In genomic region chr18:376307-376706, GRCh38 we compare ENCODE assay signal across 13 cellular contexts.
DNase-seq lines count a peak whose midpoint lies in the region; ATAC-seq and TF ChIP-seq lines count a peak whose summit lies in the region.
"Had no signal": no experiment of that assay in that cellular context is flagged by ENCODE, and none has a peak within 500 bp of the region (broad histone marks: within the 10 kb centered on the region; RNA-seq: fewer than 3 reads in every experiment).

No MANE protein-coding gene starts in this region.

- peak; percentile 17 for ATAC-seq in mucosa of descending colon
- ATAC-seq: T-cell had no signal

- intact Hi-C loops in mucosa of descending colon (cut with DNase I, micrococcal nuclease) (no loop called here), transverse colon (cut with DNase I; ENCODE audit: low total_unique reads) (no loop called here)

- DNase-seq in astrocyte of the cerebellum (ENCODE audit: low read depth) (peak; percentile 88), fibroblast of peridontal ligament (ENCODE audit: extremely low read depth) (peak; percentile 59), mucosa of descending colon (no peak), transverse colon (no peak), glomerular visceral epithelial cell (ENCODE audit: extremely low spot score) (no peak), GM19238 (ENCODE audit: insufficient read length, low spot score) (no peak)
- DNase-seq in activated CD8-positive, alpha-beta memory T cell treated with anti-CD3 and anti-CD28 coated beads, Interleukin-2, amount 50 U/mL, for 4 hours = no peak
- DNase-seq: activated B cell treated with CpG ODN at 0.5 μM for 24 hours, DMS 273 treated with DMSO at 0.1 percent for 48 hours, NCI-H1092, substantia nigra, T-cell had no signal

- no peaks in the 10 kb centered on the region for H3K27me3 ChIP-seq in transverse colon

- H3K36me3 ChIP-seq in mucosa of descending colon (ENCODE audit: low read depth) (no peaks in the 10 kb centered on the region), transverse colon (no peaks in the 10 kb centered on the region)

- H3K9me3 ChIP-seq in mucosa of descending colon (no peaks in the 10 kb centered on the region), transverse colon (no peaks in the 10 kb centered on the region)

- 15% methylated on average over 3 of the region's 3 CpGs for WGBS in transverse colon (ENCODE audit: low coverage in 1 of 2), 2 donors

- H3K4me1 ChIP-seq in mucosa of descending colon (ENCODE audit: low read depth) (no peaks in the 10 kb centered on the region), transverse colon (peaks cover 11 to 41% (median 15%) of the 10 kb centered on the region in 4 donors)

- peak overlapping the region; percentile 26 to 40 (median 34) for H3K27ac ChIP-seq in transverse colon
- H3K27ac ChIP-seq: RWPE1 had no signal

- TF ChIP-seq EP300 in transverse colon (IDR thresholded peaks at IDR 0.05; ENCODE audit: low read depth) = no peak

- H3K4me3 ChIP-seq in astrocyte of the cerebellum (ENCODE audit: low read depth, low read length) = no peak overlapping the region
- no peak overlapping the region for H3K4me3 ChIP-seq in mucosa of descending colon
- H3K4me3 ChIP-seq in transverse colon = no peak overlapping the region

- no peak for TF ChIP-seq POLR2A in transverse colon (IDR thresholded peaks at IDR 0.05)

- TF ChIP-seq CTCF in astrocyte of the cerebellum (IDR thresholded peaks at IDR 0.05; ENCODE audit: low read depth, low read length, missing control alignments) (no peak), mucosa of descending colon (IDR thresholded peaks at IDR 0.05) (no peak), transverse colon (IDR thresholded peaks at IDR 0.05) (no peak)

- in situ Hi-C loops in astrocyte of the cerebellum (cut with HindIII; ENCODE audit: low sequenced_read_pairs) = no loop called here
- in situ Hi-C loops in transverse colon (cut with MboI; ENCODE audit: low pct_ligation_motif_present in 1 of 4, low pct_unique_long_range_greater_than_20kb in 1 of 4, low sequenced_read_pairs in 3 of 4) = no loop called here

Comparison
In these comparisons a context has a peak if more than half of its experiments do, and no peak if none do; other contexts are left out.
1. DNase-seq: peak in astrocyte of the cerebellum (single experiment) and fibroblast of peridontal ligament (single experiment); none in mucosa of descending colon (0 of 3), transverse colon (single experiment), glomerular visceral epithelial cell (single experiment), activated CD8-positive, alpha-beta memory T cell treated with anti-CD3 and anti-CD28 coated beads, Interleukin-2, amount 50 U/mL, for 4 hours (single experiment) and GM19238 (single experiment).